Comparison of ENCODE assay signal across 13 cellular contexts in genomic region chr11:113831314-113831713, GRCh38. TPM values are rescaled to one million over a fixed set of nuclear protein-coding genes. Genes with fewer than 3 reads are reported as not detected.
A peak's percentile ranks its signal among the peaks of the same experiment; 100 is the strongest.
DNase-seq lines count a peak whose midpoint lies in the region; ATAC-seq lines count a peak whose summit lies in the region.
"Had no signal": no experiment of that assay in that cellular context is flagged by ENCODE, and none has a peak within 500 bp of the region (broad histone marks: within the 10 kb centered on the region; RNA-seq: fewer than 3 reads in every experiment).

No MANE protein-coding gene starts in this region.

- no peaks in the 10 kb centered on the region for H3K27me3 ChIP-seq in CD4-positive, alpha-beta memory T cell (ENCODE audit: insufficient read depth, low read length)

- no peak overlapping the region for H3K27ac ChIP-seq in CD4-positive, alpha-beta memory T cell (ENCODE audit: low read depth, low read length)

- no peak overlapping the region for H3K4me3 Mint-ChIP-seq in activated T-helper 17 cell treated with anti-CD3 and anti-CD28 coated beads, Interleukin-2, amount 50 U/mL, for 72 hours
- no peak overlapping the region for H3K4me3 Mint-ChIP-seq in activated T-helper 2 cell treated with anti-CD3 and anti-CD28 coated beads, Interferon-gamma antibody, Interleukin-2, Interleukin-4, amounts not matched to agents 10 μg/mL and 5 μg/mL and 100 μg/mL, durations not matched to agents 14 hours and 24 hours and 36 hours (ENCODE audit: low read depth)
- no peak overlapping the region for H3K4me3 Mint-ChIP-seq in CD4-positive, alpha-beta memory T cell
- H3K4me3 Mint-ChIP-seq: nephron had no signal

- no peaks in the 10 kb centered on the region for H3K27me3 Mint-ChIP-seq in activated T-helper 17 cell treated with anti-CD3 and anti-CD28 coated beads, Interleukin-2, amount 50 U/mL, for 72 hours
- H3K27me3 Mint-ChIP-seq in activated T-helper 2 cell treated with anti-CD3 and anti-CD28 coated beads, Interferon-gamma antibody, Interleukin-2, Interleukin-4, amounts not matched to agents 10 μg/mL and 5 μg/mL and 100 μg/mL, durations not matched to agents 14 hours and 24 hours and 36 hours (ENCODE audit: low read depth) = no peaks in the 10 kb centered on the region
- no peaks in the 10 kb centered on the region for H3K27me3 Mint-ChIP-seq in CD4-positive, alpha-beta memory T cell

- H3K36me3 ChIP-seq in CD4-positive, alpha-beta memory T cell (ENCODE audit: insufficient read depth, low read length) = peaks cover 10% of the 10 kb centered on the region

- ATAC-seq in GM18858 (IDR thresholded peaks at IDR 0.05; ENCODE audit: unreplicated experiment) (peak; percentile 96), GM21367 (IDR thresholded peaks at IDR 0.05; ENCODE audit: unreplicated experiment) (peak; percentile 97), HG03045 (IDR thresholded peaks at IDR 0.05; ENCODE audit: unreplicated experiment) (peak; percentile 77)
- peak; percentile 45 for ATAC-seq in activated T-helper 17 cell treated with anti-CD3 and anti-CD28 coated beads, Interleukin-2, amount 50 U/mL, for 72 hours (replicated peaks)

- H3K4me1 Mint-ChIP-seq in activated T-helper 17 cell treated with anti-CD3 and anti-CD28 coated beads, Interleukin-2, amount 50 U/mL, for 72 hours = peaks cover 5% of the 10 kb centered on the region
- H3K4me1 Mint-ChIP-seq in activated T-helper 2 cell treated with anti-CD3 and anti-CD28 coated beads, Interferon-gamma antibody, Interleukin-2, Interleukin-4, amounts not matched to agents 10 μg/mL and 5 μg/mL and 100 μg/mL, durations not matched to agents 14 hours and 24 hours and 36 hours (ENCODE audit: low read depth) = peaks cover 6% of the 10 kb centered on the region
- H3K4me1 Mint-ChIP-seq in CD4-positive, alpha-beta memory T cell = no peaks in the 10 kb centered on the region
- H3K4me1 Mint-ChIP-seq: nephron had no signal

- no peak for DNase-seq in activated T-helper 2 cell treated with anti-CD3 and anti-CD28 coated beads, Interferon-gamma antibody, Interleukin-2, Interleukin-4, amounts not matched to agents 10 μg/mL and 5 μg/mL and 100 μg/mL, durations not matched to agents 14 hours and 24 hours and 36 hours (ENCODE audit: low spot score)
- DNase-seq in CD4-positive, alpha-beta memory T cell = no peak
- no peak for DNase-seq in dedifferentiated amniotic fluid mesenchymal stem cell (ENCODE audit: extremely low spot score)
- no peak for DNase-seq in NCI-H1694 treated with DMSO at 0.1 percent for 48 hours (lab: John Stamatoyannopoulos, UW)
- DNase-seq: NCI-H1092, OCI-M1 had no signal

- no peak overlapping the region for H3K4me3 ChIP-seq in CD4-positive, alpha-beta memory T cell (ENCODE audit: low read length in 2 of 2)

- H3K27ac Mint-ChIP-seq in activated T-helper 17 cell treated with anti-CD3 and anti-CD28 coated beads, Interleukin-2, amount 50 U/mL, for 72 hours = peak overlapping the region; percentile 31
- no peak overlapping the region for H3K27ac Mint-ChIP-seq in activated T-helper 2 cell treated with anti-CD3 and anti-CD28 coated beads, Interferon-gamma antibody, Interleukin-2, Interleukin-4, amounts not matched to agents 10 μg/mL and 5 μg/mL and 100 μg/mL, durations not matched to agents 14 hours and 24 hours and 36 hours
- peak overlapping the region in 1 of 7 donors; percentile 54 for H3K27ac Mint-ChIP-seq in CD4-positive, alpha-beta memory T cell
- H3K27ac Mint-ChIP-seq: nephron had no signal

- peaks cover 61% of the 10 kb centered on the region for H3K36me3 Mint-ChIP-seq in activated T-helper 17 cell treated with anti-CD3 and anti-CD28 coated beads, Interleukin-2, amount 50 U/mL, for 72 hours (ENCODE audit: low read depth)
- peaks cover 35% of the 10 kb centered on the region for H3K36me3 Mint-ChIP-seq in activated T-helper 2 cell treated with anti-CD3 and anti-CD28 coated beads, Interferon-gamma antibody, Interleukin-2, Interleukin-4, amounts not matched to agents 10 μg/mL and 5 μg/mL and 100 μg/mL, durations not matched to agents 14 hours and 24 hours and 36 hours (ENCODE audit: low read depth)
- peaks cover 31 to 35% of the 10 kb centered on the region in 2 donors for H3K36me3 Mint-ChIP-seq in CD4-positive, alpha-beta memory T cell

- H3K9me3 ChIP-seq in CD4-positive, alpha-beta memory T cell (ENCODE audit: control insufficient read depth in 1 of 2, low read length in 2 of 2) = no peaks in the 10 kb centered on the region

- CTCF ChIA-PET in CD4-positive, alpha-beta memory T cell (lab: Charles Lee; ENCODE audit: partially characterized antibody) = no interaction called here

- no peaks in the 10 kb centered on the region for H3K4me1 ChIP-seq in CD4-positive, alpha-beta memory T cell (ENCODE audit: insufficient read depth, low read length)

- POLR2A ChIA-PET in CD4-positive, alpha-beta memory T cell (lab: Charles Lee; ENCODE audit: partially characterized antibody) = no interaction called here

- intact Hi-C loops in activated T-helper 2 cell treated with anti-CD3 and anti-CD28 coated beads, Interferon-gamma antibody, Interleukin-2, Interleukin-4, amounts not matched to agents 10 μg/mL and 5 μg/mL and 100 μg/mL, durations not matched to agents 14 hours and 24 hours and 36 hours (cut with micrococcal nuclease) = no loop called here
- intact Hi-C loops in CD4-positive, alpha-beta memory T cell (cut with micrococcal nuclease) = no loop called here

- no peaks in the 10 kb centered on the region for H3K9me3 Mint-ChIP-seq in activated T-helper 17 cell treated with anti-CD3 and anti-CD28 coated beads, Interleukin-2, amount 50 U/mL, for 72 hours
- no peaks in the 10 kb centered on the region for H3K9me3 Mint-ChIP-seq in activated T-helper 2 cell treated with anti-CD3 and anti-CD28 coated beads, Interferon-gamma antibody, Interleukin-2, Interleukin-4, amounts not matched to agents 10 μg/mL and 5 μg/mL and 100 μg/mL, durations not matched to agents 14 hours and 24 hours and 36 hours
- no peaks in the 10 kb centered on the region for H3K9me3 Mint-ChIP-seq in CD4-positive, alpha-beta memory T cell
- H3K9me3 Mint-ChIP-seq: nephron had no signal

RNA-seq across cellular contexts. Expression of gene USP28, which starts 44.1 kb away (rescaled TPM):
- total RNA-seq in activated T-helper 17 cell treated with anti-CD3 and anti-CD28 coated beads, Interleukin-2, amount 50 U/mL, for 72 hours = 10 to 100 TPM; 42.0 to 66.8 TPM
- total RNA-seq in activated T-helper 2 cell treated with anti-CD3 and anti-CD28 coated beads, Interferon-gamma antibody, Interleukin-2, Interleukin-4, amounts not matched to agents 10 μg/mL and 5 μg/mL and 100 μg/mL, durations not matched to agents 14 hours and 24 hours and 36 hours = 34.8 and 38.4 TPM in 2 replicates
- 10 to 100 TPM; 17.2 to 17.3 TPM for total RNA-seq in CD4-positive, alpha-beta memory T cell
- polyA plus RNA-seq in CD4-positive, alpha-beta memory T cell = 10 to 100 TPM; 19.3 to 22.4 TPM

RNA-seq across cellular contexts. Expression of gene CLDN25, which starts 51.7 kb away (rescaled TPM):
- total RNA-seq in activated T-helper 17 cell treated with anti-CD3 and anti-CD28 coated beads, Interleukin-2, amount 50 U/mL, for 72 hours = not detected
- total RNA-seq in activated T-helper 2 cell treated with anti-CD3 and anti-CD28 coated beads, Interferon-gamma antibody, Interleukin-2, Interleukin-4, amounts not matched to agents 10 μg/mL and 5 μg/mL and 100 μg/mL, durations not matched to agents 14 hours and 24 hours and 36 hours = not detected in 2 replicates
- not detected for total RNA-seq in CD4-positive, alpha-beta memory T cell
- polyA plus RNA-seq in CD4-positive, alpha-beta memory T cell = not detected
- total RNA-seq: endothelial cell of umbilical vein, H4 had no signal
- polyA plus RNA-seq: endothelial cell of umbilical vein had no signal

RNA-seq across cellular contexts. Expression of gene ZW10, which starts 57.8 kb away (rescaled TPM):
- 10 to 100 TPM; 17.0 to 24.8 TPM for total RNA-seq in activated T-helper 17 cell treated with anti-CD3 and anti-CD28 coated beads, Interleukin-2, amount 50 U/mL, for 72 hours
- 24.4 TPM in 2 replicates for total RNA-seq in activated T-helper 2 cell treated with anti-CD3 and anti-CD28 coated beads, Interferon-gamma antibody, Interleukin-2, Interleukin-4, amounts not matched to agents 10 μg/mL and 5 μg/mL and 100 μg/mL, durations not matched to agents 14 hours and 24 hours and 36 hours
- 1 to 10 TPM; 8.7 to 9.7 TPM for total RNA-seq in CD4-positive, alpha-beta memory T cell
- polyA plus RNA-seq in CD4-positive, alpha-beta memory T cell = 10 to 100 TPM; 11.3 to 14.0 TPM

Comparison
In these comparisons a context has a peak if more than half of its experiments do, and no peak if none do; other contexts are left out.
1. ATAC-seq: peak in every context shown above with its lines; median percentile 97 in GM21367; 96 in GM18858; 77 in HG03045; 45 in activated T-helper 17 cell treated with anti-CD3 and anti-CD28 coated beads, Interleukin-2, amount 50 U/mL, for 72 hours.